In the genomic region with DNA sequence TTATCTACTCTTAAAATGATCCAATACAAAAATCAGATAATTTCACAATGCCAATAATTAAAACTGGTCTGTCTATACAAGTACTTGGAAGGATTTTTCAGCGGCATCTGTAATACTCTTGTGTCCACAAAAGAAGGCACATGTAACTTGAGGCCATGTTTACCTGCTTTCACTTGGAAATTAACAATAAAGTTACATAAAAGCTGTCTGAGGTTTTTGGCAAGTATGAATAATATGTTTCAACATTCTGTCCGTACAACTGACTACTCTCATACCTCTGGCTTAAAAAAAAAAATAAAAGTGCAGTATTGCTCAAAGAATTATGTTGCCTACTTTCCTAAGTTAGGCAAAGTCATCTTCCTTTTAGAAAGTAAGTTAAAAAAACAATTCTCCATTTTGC, we compare ENCODE assay signal across 17 cellular contexts.
DNase-seq lines count a peak whose midpoint lies in the region; ATAC-seq and TF ChIP-seq lines count a peak whose summit lies in the region.
"Had no signal": no experiment of that assay in that cellular context is flagged by ENCODE, and none has a peak within 500 bp of the region (broad histone marks: within the 10 kb centered on the region; RNA-seq: fewer than 3 reads in every experiment).

No MANE protein-coding gene starts in this region.

- H3K4me2 ChIP-seq in GM23248 (ENCODE audit: unreplicated experiment) = no peak overlapping the region
- H3K4me2 ChIP-seq: SK-N-SH had no signal

- H3K4me1 ChIP-seq in GM23248 (ENCODE audit: insufficient read depth) = peaks cover 2% of the 10 kb centered on the region; the same call in 1 of the 2 replicates
- H3K4me1 ChIP-seq: HAP-1 had no signal

- no peak overlapping the region for H3K9ac ChIP-seq in GM23248
- H3K9ac ChIP-seq: SK-N-SH had no signal

- H3K27me3 ChIP-seq in GM23248 (replicated peaks; ENCODE audit: insufficient read depth) = no peaks in the 10 kb centered on the region

- H3K9me3 Mint-ChIP-seq in activated CD4-positive, alpha-beta memory T cell treated with anti-CD3 and anti-CD28 coated beads, Interleukin-2, amount 10 ng/mL, durations not matched to agents 7 days and 5 days = peaks cover 17% of the 10 kb centered on the region

- no peaks in the 10 kb centered on the region for H3K9me2 ChIP-seq in GM23248 (ENCODE audit: insufficient read depth)
- H3K9me2 ChIP-seq: SK-N-SH had no signal

- no peaks in the 10 kb centered on the region for H4K20me1 ChIP-seq in GM23248 (ENCODE audit: insufficient read depth)

- H3K79me2 ChIP-seq in GM23248 (ENCODE audit: insufficient read depth) = no peaks in the 10 kb centered on the region

- 75 to 77% methylated on average over 2 of the region's 2 CpGs for WGBS in GM23248 (ENCODE audit: low coverage in 1 of 2, low lambda C conversion rate in 2 of 2, missing lambda C conversion rate in 2 of 2), 2 experiments

- peaks cover 18% of the 10 kb centered on the region; the same call in 1 of the 2 replicates for H3K36me3 ChIP-seq in GM23248 (ENCODE audit: low read depth)

- in situ Hi-C loops in GM23248 (cut with MboI) = no loop called here

- CTCF ChIA-PET in activated CD4-positive, alpha-beta memory T cell treated with anti-CD3 and anti-CD28 coated beads, Interleukin-2, amount 10 ng/mL, durations not matched to agents 7 days and 5 days (lab: Charles Lee) = no interaction called here

- H3K4me3 Mint-ChIP-seq in activated CD4-positive, alpha-beta memory T cell treated with anti-CD3 and anti-CD28 coated beads, Interleukin-2, amount 10 ng/mL, durations not matched to agents 7 days and 5 days = no peak overlapping the region

- ATAC-seq in left lobe of liver (peak; percentile 79), HG02852 (IDR thresholded peaks at IDR 0.05; ENCODE audit: unreplicated experiment) (no peak)

- H3F3A ChIP-seq in GM23248 (ENCODE audit: insufficient read depth) = no peaks in the 10 kb centered on the region

- no peaks in the 10 kb centered on the region for H3K27me3 Mint-ChIP-seq in activated CD4-positive, alpha-beta memory T cell treated with anti-CD3 and anti-CD28 coated beads, Interleukin-2, amount 10 ng/mL, durations not matched to agents 7 days and 5 days

- H3K4me3 ChIP-seq in GM23248 (no peak overlapping the region), cardiac fibroblast (replicated peaks in 1 of 2; ENCODE audit: low read depth in 2 of 2, low read length in 2 of 2) (no peak overlapping the region)
- H3K4me3 ChIP-seq: HAP-1 had no signal

- no peak overlapping the region for H2AFZ ChIP-seq in GM23248

- H3K36me3 Mint-ChIP-seq in activated CD4-positive, alpha-beta memory T cell treated with anti-CD3 and anti-CD28 coated beads, Interleukin-2, amount 10 ng/mL, durations not matched to agents 7 days and 5 days (ENCODE audit: low read depth) = peaks cover 78% of the 10 kb centered on the region

- H3K4me1 Mint-ChIP-seq in activated CD4-positive, alpha-beta memory T cell treated with anti-CD3 and anti-CD28 coated beads, Interleukin-2, amount 10 ng/mL, durations not matched to agents 7 days and 5 days = peaks cover 52% of the 10 kb centered on the region

- DNase-seq in GM23248 (peak; percentile 7), NCI-H526 treated with DMSO at 0.1 percent for 48 hours (lab: John Stamatoyannopoulos, UW) (peak; percentile 100), cardiac fibroblast (ENCODE audit: low read depth in 2 of 2) (peak; percentile 13 to 57), left lobe of liver (ENCODE audit: low spot score) (no peak), DMS53 (lab: John Stamatoyannopoulos, UW) (no peak)
- no peak for DNase-seq in activated CD4-positive, alpha-beta memory T cell treated with anti-CD3 and anti-CD28 coated beads, Interleukin-2, amount 10 ng/mL, durations not matched to agents 7 days and 5 days
- DNase-seq: ACHN, AML-193, DMS79 treated with DMSO at 0.1 percent for 48 hours, Kasumi-1, NCI-H1105, NCI-H1694, OCI-M1, SHP77 treated with DMSO at 0.1 percent for 48 hours, SK-N-SH had no signal

- H3K9me3 ChIP-seq in GM23248 (ENCODE audit: low read depth) = no peaks in the 10 kb centered on the region
- H3K9me3 ChIP-seq: HAP-1, SK-N-SH had no signal

- no peak overlapping the region for H3K27ac ChIP-seq in GM23248

- H3K27ac Mint-ChIP-seq in activated CD4-positive, alpha-beta memory T cell treated with anti-CD3 and anti-CD28 coated beads, Interleukin-2, amount 10 ng/mL, durations not matched to agents 7 days and 5 days = no peak overlapping the region

- POLR2A ChIA-PET in activated CD4-positive, alpha-beta memory T cell treated with anti-CD3 and anti-CD28 coated beads, Interleukin-2, amount 10 ng/mL, durations not matched to agents 7 days and 5 days (lab: Charles Lee) = no interaction called here

- no peak for TF ChIP-seq CTCF in cardiac fibroblast (IDR thresholded peaks at IDR 0.05; ENCODE audit: low read depth, low read length)

Comparison
In these comparisons a context has a peak if more than half of its experiments do, and no peak if none do; other contexts are left out.
1. DNase-seq: peak in GM23248 (single experiment), NCI-H526 treated with DMSO at 0.1 percent for 48 hours (single experiment) and cardiac fibroblast (2 of 2); none in left lobe of liver (single experiment), DMS53 (single experiment) and activated CD4-positive, alpha-beta memory T cell treated with anti-CD3 and anti-CD28 coated beads, Interleukin-2, amount 10 ng/mL, durations not matched to agents 7 days and 5 days (single experiment).